1 cellular context compared by ENCODE assay signal in genomic region chr7:127585044-127585953, GRCh38.
A peak's percentile ranks its signal among the peaks of the same experiment; 100 is the strongest.
TF ChIP-seq lines count a peak whose summit lies in the region.

A gene with protein sequence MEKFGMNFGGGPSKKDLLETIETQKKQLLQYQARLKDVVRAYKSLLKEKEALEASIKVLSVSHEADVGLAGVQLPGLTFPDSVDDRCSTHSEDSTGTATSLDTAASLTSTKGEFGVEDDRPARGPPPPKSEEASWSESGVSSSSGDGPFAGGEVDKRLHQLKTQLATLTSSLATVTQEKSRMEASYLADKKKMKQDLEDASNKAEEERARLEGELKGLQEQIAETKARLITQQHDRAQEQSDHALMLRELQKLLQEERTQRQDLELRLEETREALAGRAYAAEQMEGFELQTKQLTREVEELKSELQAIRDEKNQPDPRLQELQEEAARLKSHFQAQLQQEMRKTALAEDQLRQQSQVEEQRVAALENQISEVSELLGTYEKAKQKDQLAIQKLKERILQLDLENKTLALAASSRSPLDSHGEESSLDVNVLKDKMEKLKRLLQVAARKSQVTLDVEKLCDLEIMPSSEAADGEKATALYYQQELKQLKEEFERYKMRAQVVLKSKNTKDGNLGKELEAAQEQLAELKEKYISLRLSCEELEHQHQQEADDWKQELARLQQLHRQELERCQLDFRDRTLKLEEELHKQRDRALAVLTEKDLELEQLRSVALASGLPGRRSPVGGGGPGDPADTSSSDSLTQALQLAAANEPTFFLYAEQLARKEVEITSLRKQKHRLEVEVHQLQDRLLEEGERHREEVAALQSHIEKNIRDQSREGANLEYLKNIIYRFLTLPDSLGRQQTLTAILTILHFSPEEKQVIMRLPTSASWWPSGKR (minus strand): TSS chr7:127585596. CDS start chr7:127585182, 414 bp downstream.

TF ChIP-seq in HepG2, 621 proteins besides CTCF, POLR2A, EP300 and RAD21 (continued from another document and continues in another):
- TF ChIP-seq, protein P1, sequence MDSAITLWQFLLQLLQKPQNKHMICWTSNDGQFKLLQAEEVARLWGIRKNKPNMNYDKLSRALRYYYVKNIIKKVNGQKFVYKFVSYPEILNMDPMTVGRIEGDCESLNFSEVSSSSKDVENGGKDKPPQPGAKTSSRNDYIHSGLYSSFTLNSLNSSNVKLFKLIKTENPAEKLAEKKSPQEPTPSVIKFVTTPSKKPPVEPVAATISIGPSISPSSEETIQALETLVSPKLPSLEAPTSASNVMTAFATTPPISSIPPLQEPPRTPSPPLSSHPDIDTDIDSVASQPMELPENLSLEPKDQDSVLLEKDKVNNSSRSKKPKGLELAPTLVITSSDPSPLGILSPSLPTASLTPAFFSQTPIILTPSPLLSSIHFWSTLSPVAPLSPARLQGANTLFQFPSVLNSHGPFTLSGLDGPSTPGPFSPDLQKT (CRISPR knock-in tag; IDR thresholded peaks at IDR 0.05; ENCODE audit: borderline replicate concordance) = no peak
- TF ChIP-seq, protein P2, sequence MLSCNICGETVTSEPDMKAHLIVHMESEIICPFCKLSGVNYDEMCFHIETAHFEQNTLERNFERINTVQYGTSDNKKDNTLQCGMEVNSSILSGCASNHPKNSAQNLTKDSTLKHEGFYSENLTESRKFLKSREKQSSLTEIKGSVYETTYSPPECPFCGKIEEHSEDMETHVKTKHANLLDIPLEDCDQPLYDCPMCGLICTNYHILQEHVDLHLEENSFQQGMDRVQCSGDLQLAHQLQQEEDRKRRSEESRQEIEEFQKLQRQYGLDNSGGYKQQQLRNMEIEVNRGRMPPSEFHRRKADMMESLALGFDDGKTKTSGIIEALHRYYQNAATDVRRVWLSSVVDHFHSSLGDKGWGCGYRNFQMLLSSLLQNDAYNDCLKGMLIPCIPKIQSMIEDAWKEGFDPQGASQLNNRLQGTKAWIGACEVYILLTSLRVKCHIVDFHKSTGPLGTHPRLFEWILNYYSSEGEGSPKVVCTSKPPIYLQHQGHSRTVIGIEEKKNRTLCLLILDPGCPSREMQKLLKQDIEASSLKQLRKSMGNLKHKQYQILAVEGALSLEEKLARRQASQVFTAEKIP (CRISPR knock-in tag; IDR thresholded peaks at IDR 0.05; ENCODE audit: borderline replicate concordance) = no peak
- TF ChIP-seq, protein P3, sequence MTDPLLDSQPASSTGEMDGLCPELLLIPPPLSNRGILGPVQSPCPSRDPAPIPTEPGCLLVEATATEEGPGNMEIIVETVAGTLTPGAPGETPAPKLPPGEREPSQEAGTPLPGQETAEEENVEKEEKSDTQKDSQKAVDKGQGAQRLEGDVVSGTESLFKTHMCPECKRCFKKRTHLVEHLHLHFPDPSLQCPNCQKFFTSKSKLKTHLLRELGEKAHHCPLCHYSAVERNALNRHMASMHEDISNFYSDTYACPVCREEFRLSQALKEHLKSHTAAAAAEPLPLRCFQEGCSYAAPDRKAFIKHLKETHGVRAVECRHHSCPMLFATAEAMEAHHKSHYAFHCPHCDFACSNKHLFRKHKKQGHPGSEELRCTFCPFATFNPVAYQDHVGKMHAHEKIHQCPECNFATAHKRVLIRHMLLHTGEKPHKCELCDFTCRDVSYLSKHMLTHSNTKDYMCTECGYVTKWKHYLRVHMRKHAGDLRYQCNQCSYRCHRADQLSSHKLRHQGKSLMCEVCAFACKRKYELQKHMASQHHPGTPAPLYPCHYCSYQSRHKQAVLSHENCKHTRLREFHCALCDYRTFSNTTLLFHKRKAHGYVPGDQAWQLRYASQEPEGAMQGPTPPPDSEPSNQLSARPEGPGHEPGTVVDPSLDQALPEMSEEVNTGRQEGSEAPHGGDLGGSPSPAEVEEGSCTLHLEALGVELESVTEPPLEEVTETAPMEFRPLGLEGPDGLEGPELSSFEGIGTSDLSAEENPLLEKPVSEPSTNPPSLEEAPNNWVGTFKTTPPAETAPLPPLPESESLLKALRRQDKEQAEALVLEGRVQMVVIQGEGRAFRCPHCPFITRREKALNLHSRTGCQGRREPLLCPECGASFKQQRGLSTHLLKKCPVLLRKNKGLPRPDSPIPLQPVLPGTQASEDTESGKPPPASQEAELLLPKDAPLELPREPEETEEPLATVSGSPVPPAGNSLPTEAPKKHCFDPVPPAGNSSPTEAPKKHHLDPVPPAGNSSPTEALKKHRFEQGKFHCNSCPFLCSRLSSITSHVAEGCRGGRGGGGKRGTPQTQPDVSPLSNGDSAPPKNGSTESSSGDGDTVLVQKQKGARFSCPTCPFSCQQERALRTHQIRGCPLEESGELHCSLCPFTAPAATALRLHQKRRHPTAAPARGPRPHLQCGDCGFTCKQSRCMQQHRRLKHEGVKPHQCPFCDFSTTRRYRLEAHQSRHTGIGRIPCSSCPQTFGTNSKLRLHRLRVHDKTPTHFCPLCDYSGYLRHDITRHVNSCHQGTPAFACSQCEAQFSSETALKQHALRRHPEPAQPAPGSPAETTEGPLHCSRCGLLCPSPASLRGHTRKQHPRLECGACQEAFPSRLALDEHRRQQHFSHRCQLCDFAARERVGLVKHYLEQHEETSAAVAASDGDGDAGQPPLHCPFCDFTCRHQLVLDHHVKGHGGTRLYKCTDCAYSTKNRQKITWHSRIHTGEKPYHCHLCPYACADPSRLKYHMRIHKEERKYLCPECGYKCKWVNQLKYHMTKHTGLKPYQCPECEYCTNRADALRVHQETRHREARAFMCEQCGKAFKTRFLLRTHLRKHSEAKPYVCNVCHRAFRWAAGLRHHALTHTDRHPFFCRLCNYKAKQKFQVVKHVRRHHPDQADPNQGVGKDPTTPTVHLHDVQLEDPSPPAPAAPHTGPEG (CRISPR knock-in tag; IDR thresholded peaks at IDR 0.05) = peak; percentile 55; the same call in 1 of the 2 replicates
- TF ChIP-seq ZNF30 (CRISPR knock-in tag; IDR thresholded peaks at IDR 0.05) (no peak), PTBP1 (IDR thresholded peaks at IDR 0.05; ENCODE audit: low read depth, low read length, poor library complexity, severe bottlenecking) (no peak), KLF16 (CRISPR knock-in tag; IDR thresholded peaks at IDR 0.05) (peak in 1 of 2 experiments; percentile 51; a peak in 1 of 4 replicates), DPF2 (CRISPR knock-in tag; IDR thresholded peaks at IDR 0.05; ENCODE audit: borderline replicate concordance, low read depth) (no peak), ZNF597 (CRISPR knock-in tag; IDR thresholded peaks at IDR 0.05) (no peak), SP1 (IDR thresholded peaks at IDR 0.05) (no peak), SP1 (CRISPR knock-in tag; IDR thresholded peaks at IDR 0.05) (peak; percentile 84), ZNF777 (CRISPR knock-in tag; IDR thresholded peaks at IDR 0.05) (no peak), ZNF788 (CRISPR knock-in tag; IDR thresholded peaks at IDR 0.05; ENCODE audit: borderline replicate concordance) (peak; percentile 80), NRL (CRISPR knock-in tag; IDR thresholded peaks at IDR 0.05; ENCODE audit: borderline replicate concordance) (peak; percentile 91), ZFP90 (CRISPR knock-in tag; IDR thresholded peaks at IDR 0.05; ENCODE audit: borderline replicate concordance) (no peak), JUN (CRISPR knock-in tag; IDR thresholded peaks at IDR 0.05) (peak; percentile 80; the same call in 1 of the 2 replicates), ZNF614 (CRISPR knock-in tag; IDR thresholded peaks at IDR 0.05; ENCODE audit: borderline replicate concordance) (peak; percentile 56; the same call in 1 of the 2 replicates), ZNF496 (CRISPR knock-in tag; IDR thresholded peaks at IDR 0.05; ENCODE audit: insufficient replicate concordance) (no peak), ZNF501 (CRISPR knock-in tag; IDR thresholded peaks at IDR 0.05) (peak; percentile 20; the same call in 1 of the 2 replicates), SPEN (CRISPR knock-in tag; IDR thresholded peaks at IDR 0.05; ENCODE audit: low read depth) (peak; percentile 64), ZNF441 (CRISPR knock-in tag; IDR thresholded peaks at IDR 0.05; ENCODE audit: borderline replicate concordance) (0 out of 2 replicates have a peak, but pooled peaks have one; percentile 25), RFX5 (IDR thresholded peaks at IDR 0.05; ENCODE audit: low read depth, low read length) (peak; percentile 45; the same call in 1 of the 2 replicates), ZNF367 (CRISPR knock-in tag; IDR thresholded peaks at IDR 0.05; ENCODE audit: borderline replicate concordance) (no peak), ATF6 (CRISPR knock-in tag; conservative IDR thresholded peaks at IDR 0.05) (no peak), ARNTL (CRISPR knock-in tag; IDR thresholded peaks at IDR 0.05) (0 out of 2 replicates have a peak, but pooled peaks have one; percentile 43), CENPT (CRISPR knock-in tag; IDR thresholded peaks at IDR 0.05; ENCODE audit: low read depth) (no peak), MBNL3 (CRISPR knock-in tag; conservative IDR thresholded peaks at IDR 0.05) (no peak), ZNF563 (CRISPR knock-in tag; IDR thresholded peaks at IDR 0.05) (peak; percentile 28; the same call in 1 of the 2 replicates), ZNF615 (CRISPR knock-in tag; IDR thresholded peaks at IDR 0.05; ENCODE audit: borderline replicate concordance) (no peak), SIX4 (CRISPR knock-in tag; IDR thresholded peaks at IDR 0.05) (no peak), ZNF616 (CRISPR knock-in tag; IDR thresholded peaks at IDR 0.05; ENCODE audit: low read depth) (peak; percentile 69; the same call in 1 of the 2 replicates), MTF1 (CRISPR knock-in tag; IDR thresholded peaks at IDR 0.05) (no peak), ZFP91 (CRISPR knock-in tag; IDR thresholded peaks at IDR 0.05; ENCODE audit: borderline replicate concordance) (peak; percentile 76; the same call in 1 of the 2 replicates), ZNF678 (CRISPR knock-in tag; IDR thresholded peaks at IDR 0.05) (no peak), PRDM4 (CRISPR knock-in tag; IDR thresholded peaks at IDR 0.05; ENCODE audit: borderline replicate concordance) (no peak), HMG20A (CRISPR knock-in tag; IDR thresholded peaks at IDR 0.05; ENCODE audit: borderline replicate concordance) (no peak), ZNF749 (CRISPR knock-in tag; IDR thresholded peaks at IDR 0.05; ENCODE audit: borderline replicate concordance) (0 out of 2 replicates have a peak, but pooled peaks have one; percentile 44), RFXANK (CRISPR knock-in tag; IDR thresholded peaks at IDR 0.05) (no peak), ZNF207 (IDR thresholded peaks at IDR 0.05; ENCODE audit: borderline replicate concordance) (no peak), ARID2 (CRISPR knock-in tag; IDR thresholded peaks at IDR 0.05; ENCODE audit: borderline replicate concordance) (no peak), ZNF44 (CRISPR knock-in tag; IDR thresholded peaks at IDR 0.05) (no peak), BCL6 (CRISPR knock-in tag; IDR thresholded peaks at IDR 0.05) (0 out of 2 replicates have a peak, but pooled peaks have one; percentile 37), ZNF878 (CRISPR knock-in tag; IDR thresholded peaks at IDR 0.05) (no peak)
- TF ChIP-seq, protein P4, sequence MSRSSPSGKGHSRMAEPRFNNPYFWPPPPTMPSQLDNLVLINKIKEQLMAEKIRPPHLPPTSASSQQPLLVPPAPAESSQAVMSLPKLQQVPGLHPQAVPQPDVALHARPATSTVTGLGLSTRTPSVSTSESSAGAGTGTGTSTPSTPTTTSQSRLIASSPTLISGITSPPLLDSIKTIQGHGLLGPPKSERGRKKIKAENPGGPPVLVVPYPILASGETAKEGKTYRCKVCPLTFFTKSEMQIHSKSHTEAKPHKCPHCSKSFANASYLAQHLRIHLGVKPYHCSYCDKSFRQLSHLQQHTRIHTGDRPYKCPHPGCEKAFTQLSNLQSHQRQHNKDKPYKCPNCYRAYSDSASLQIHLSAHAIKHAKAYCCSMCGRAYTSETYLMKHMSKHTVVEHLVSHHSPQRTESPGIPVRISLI (CRISPR knock-in tag; IDR thresholded peaks at IDR 0.05; ENCODE audit: borderline replicate concordance) = peak; percentile 48; the same call in 1 of the 2 replicates
